In genomic region chr4:54547299-54548097, GRCh38 we compare ENCODE assay signal across 8 cellular contexts.
DNase-seq lines count a peak whose midpoint lies in the region; ATAC-seq and TF ChIP-seq lines count a peak whose summit lies in the region.

No MANE protein-coding gene starts in this region.

- no peak overlapping the region for H2BK5ac ChIP-seq in neuronal stem cell (ENCODE audit: low read length)

- no peaks in the 10 kb centered on the region for H3K9me3 Mint-ChIP-seq in activated naive CD8-positive, alpha-beta T cell treated with anti-CD3 and anti-CD28 coated beads, Interleukin-2, amount 50 U/mL, for 24 hours

- ATAC-seq in GM19452 (IDR thresholded peaks at IDR 0.05; ENCODE audit: unreplicated experiment) (peak; percentile 65), HG03442 (IDR thresholded peaks at IDR 0.05; ENCODE audit: unreplicated experiment) (peak; percentile 85)
- peak; percentile 89 for ATAC-seq in activated naive CD8-positive, alpha-beta T cell treated with anti-CD3 and anti-CD28 coated beads, Interleukin-2, amount 50 U/mL, for 24 hours

- H3K9ac ChIP-seq in neuronal stem cell (ENCODE audit: low read depth, low read length, poor library complexity) = no peak overlapping the region

- H3K14ac ChIP-seq in neuronal stem cell (ENCODE audit: low read length) = no peak overlapping the region

- H3K4ac ChIP-seq in neuronal stem cell (ENCODE audit: low read length) = no peak overlapping the region

- no peak overlapping the region for H4K91ac ChIP-seq in neuronal stem cell (ENCODE audit: low read depth, low read length, poor library complexity)

- peak overlapping the region; percentile 82 for H3K27ac Mint-ChIP-seq in activated naive CD8-positive, alpha-beta T cell treated with anti-CD3 and anti-CD28 coated beads, Interleukin-2, amount 50 U/mL, for 24 hours

- H2BK12ac ChIP-seq in neuronal stem cell (ENCODE audit: low read length) = no peak overlapping the region

- H3K27me3 ChIP-seq in neuronal stem cell (ENCODE audit: control insufficient read depth in 3 of 3, insufficient read depth in 3 of 3, low read depth in 1 of 3, low read length in 3 of 3) = peaks cover 0 to 11% (median 0%) of the 10 kb centered on the region in 3 experiments

- H3K23ac ChIP-seq in neuronal stem cell (ENCODE audit: low read depth, low read length, poor library complexity) = no peak overlapping the region

- H3K4me3 ChIP-seq in neuronal stem cell (ENCODE audit: low read length in 2 of 2) = no peak overlapping the region

- no peaks in the 10 kb centered on the region for H3K9me3 ChIP-seq in neuronal stem cell (replicated peaks in 1 of 2; ENCODE audit: control insufficient read depth in 2 of 2, insufficient read depth in 1 of 2, low read depth in 1 of 2, low read length in 2 of 2)

- no peak overlapping the region for H4K8ac ChIP-seq in neuronal stem cell (ENCODE audit: low read depth, low read length)

- peaks cover 12% of the 10 kb centered on the region for H3K4me1 Mint-ChIP-seq in activated naive CD8-positive, alpha-beta T cell treated with anti-CD3 and anti-CD28 coated beads, Interleukin-2, amount 50 U/mL, for 24 hours

- peak; percentile 65 for DNase-seq in DMS153 treated with DMSO at 0.1 percent for 48 hours (lab: John Stamatoyannopoulos, UW; ENCODE audit: unreplicated experiment)
- DNase-seq in activated naive CD8-positive, alpha-beta T cell treated with anti-CD3 and anti-CD28 coated beads, Interleukin-2, amount 50 U/mL, for 24 hours = peak; percentile 4
- no peak for DNase-seq in HEK293T (ENCODE audit: extremely low spot score)
- no peak for DNase-seq in glomerular visceral epithelial cell (ENCODE audit: extremely low spot score)
- DNase-seq in neuronal stem cell (ENCODE audit: low spot score) = no peak
- no peak for DNase-seq in stimulated activated CD4-positive, alpha-beta T cell treated with anti-CD3 and anti-CD28 coated beads, Interleukin-4, amount 100 ng/mL, for 1 hour

- no peak overlapping the region for H2AK5ac ChIP-seq in neuronal stem cell (ENCODE audit: low read depth, low read length)

- no peak overlapping the region for H2BK15ac ChIP-seq in neuronal stem cell (ENCODE audit: low read length)

- H3K27ac ChIP-seq in neuronal stem cell (replicated peaks; ENCODE audit: low read length) = no peak overlapping the region

- no peak overlapping the region for H3K18ac ChIP-seq in neuronal stem cell (ENCODE audit: low read length)

- H3K4me2 ChIP-seq in neuronal stem cell (ENCODE audit: insufficient read depth, low read length, poor library complexity, severe bottlenecking) = no peak overlapping the region

- no peak overlapping the region for H3K4me3 Mint-ChIP-seq in activated naive CD8-positive, alpha-beta T cell treated with anti-CD3 and anti-CD28 coated beads, Interleukin-2, amount 50 U/mL, for 24 hours

- no peak overlapping the region for H2BK120ac ChIP-seq in neuronal stem cell (ENCODE audit: low read depth, low read length)

- H3K36me3 Mint-ChIP-seq in activated naive CD8-positive, alpha-beta T cell treated with anti-CD3 and anti-CD28 coated beads, Interleukin-2, amount 50 U/mL, for 24 hours (ENCODE audit: low read depth) = no peaks in the 10 kb centered on the region

- WGBS in neuronal stem cell (ENCODE audit: extremely low coverage in 2 of 2, insufficient read length in 2 of 2, insufficient replicate concordance in 1 of 2), 2 donors = no CpG with 5 or more reads among the region's 7 CpGs

- no peaks in the 10 kb centered on the region for H3K36me3 ChIP-seq in neuronal stem cell (replicated peaks in 1 of 2; ENCODE audit: control insufficient read depth in 2 of 2, insufficient read depth in 2 of 2, low read length in 2 of 2)

- CTCF ChIA-PET in HEK293T (lab: Yijun Ruan, JAX) = no interaction called here

- H3K79me1 ChIP-seq in neuronal stem cell (ENCODE audit: low read depth, low read length) = no peaks in the 10 kb centered on the region

- POLR2A ChIA-PET in HEK293T (lab: Yijun Ruan, JAX) = no interaction called here

- H3K4me1 ChIP-seq in neuronal stem cell (ENCODE audit: control insufficient read depth in 2 of 2, insufficient read depth in 1 of 2, low read depth in 1 of 2, low read length in 2 of 2) = peaks cover 0 to 8% of the 10 kb centered on the region in 2 donors

- H3K27me3 Mint-ChIP-seq in activated naive CD8-positive, alpha-beta T cell treated with anti-CD3 and anti-CD28 coated beads, Interleukin-2, amount 50 U/mL, for 24 hours = no peaks in the 10 kb centered on the region

- H2AFZ ChIP-seq in neuronal stem cell (ENCODE audit: low read length) = no peak overlapping the region

TF ChIP-seq in HEK293T, 16 proteins besides CTCF, POLR2A, EP300 and RAD21:
- TF ChIP-seq NFRKB (IDR thresholded peaks at IDR 0.05) = no peak
- TF ChIP-seq FOXK2 (IDR thresholded peaks at IDR 0.05) = no peak
- TF ChIP-seq FOXA1 (IDR thresholded peaks at IDR 0.05) = no peak
- no peak for TF ChIP-seq BHLHE40 (IDR thresholded peaks at IDR 0.05; ENCODE audit: borderline replicate concordance)

Comparison
In these comparisons a context has a peak if more than half of its experiments do, and no peak if none do; other contexts are left out.
1. DNase-seq: peak in DMS153 treated with DMSO at 0.1 percent for 48 hours (single experiment) and activated naive CD8-positive, alpha-beta T cell treated with anti-CD3 and anti-CD28 coated beads, Interleukin-2, amount 50 U/mL, for 24 hours (single experiment); none in HEK293T (single experiment), glomerular visceral epithelial cell (single experiment), neuronal stem cell (single experiment) and stimulated activated CD4-positive, alpha-beta T cell treated with anti-CD3 and anti-CD28 coated beads, Interleukin-4, amount 100 ng/mL, for 1 hour (single experiment).
2. Peak in every context shown above with its lines, with median percentiles within 50 percentile points of each other: ATAC-seq.